Comparison of ENCODE assay signal across 21 cellular contexts in genomic region chr15:24696855-24697254, GRCh38.
"Had no signal": no experiment of that assay in that cellular context is flagged by ENCODE, and none has a peak within 500 bp of the region (broad histone marks: within the 10 kb centered on the region; RNA-seq: fewer than 3 reads in every experiment).

No MANE protein-coding gene starts in this region.

- DNase-seq: caudate nucleus; effector CD4-positive, alpha-beta T cell; gastrocnemius medialis; kidney glomerular epithelial cell; mammary epithelial cell; natural killer cell; psoas muscle; spleen; stimulated activated CD4-positive, alpha-beta T cell treated with anti-CD3 and anti-CD28 coated beads, Interleukin-15, amount 100 ng/mL, for 24 hours; stimulated activated CD4-positive, alpha-beta T cell treated with anti-CD3 and anti-CD28 coated beads, Interleukin-1b, Interleukin-23, amount 100 ng/mL, for 48 hours; stimulated activated CD4-positive, alpha-beta T cell treated with anti-CD3 and anti-CD28 coated beads, Interleukin-4, amount 100 ng/mL, for 24 hours; stimulated activated naive CD4-positive, alpha-beta T cell; stomach; substantia nigra; transverse colon had no signal

- H3K9me3 ChIP-seq: gastrocnemius medialis, neutrophil, psoas muscle, thoracic aorta, transverse colon had no signal

- ATAC-seq: esophagus mucosa, gastrocnemius medialis, left lobe of liver, natural killer cell, psoas muscle, sciatic nerve had no signal

- H3K4me3 ChIP-seq: coronary artery, gastrocnemius medialis, psoas muscle, spleen, stomach, thoracic aorta, transverse colon had no signal

- H3K4me1 ChIP-seq: gastrocnemius medialis, psoas muscle, spleen, stomach, transverse colon had no signal

- H3K27me3 ChIP-seq: gastrocnemius medialis, neutrophil, spleen, stomach, transverse colon had no signal

- H3K36me3 ChIP-seq: gastrocnemius medialis, neutrophil, spleen, stomach, thoracic aorta, transverse colon had no signal

- H3K27ac ChIP-seq: coronary artery, gastrocnemius medialis, neutrophil, psoas muscle, spleen, stomach, thoracic aorta, transverse colon had no signal
